22 cellular contexts compared by ENCODE assay signal in genomic region chr11:17571431-17572358, GRCh38. TPM values are rescaled to one million over a fixed set of nuclear protein-coding genes. Genes with fewer than 3 reads are reported as not detected.
DNase-seq lines count a peak whose midpoint lies in the region; ATAC-seq and TF ChIP-seq lines count a peak whose summit lies in the region.
"Had no signal": no experiment of that assay in that cellular context is flagged by ENCODE, and none has a peak within 500 bp of the region (broad histone marks: within the 10 kb centered on the region; RNA-seq: fewer than 3 reads in every experiment).

No MANE protein-coding gene starts in this region.

- CTCF ChIA-PET in WTC11 (lab: Charles Lee), result interaction anchor here (1.1 to 1.3 kb wide), 2 partner anchors 27 to 44 kb away, joined by 3 read pairs; no protein-coding TSS in a partner anchor

- H3K4me3 Mint-ChIP-seq in WTC11 (no peak overlapping the region), neural progenitor cell (no peak overlapping the region)
- H3K4me3 Mint-ChIP-seq: CD8-positive, alpha-beta memory T cell had no signal

- H3K4me1 ChIP-seq in osteoblast (ENCODE audit: insufficient read depth, low read length), result no peaks in the 10 kb centered on the region
- no peaks in the 10 kb centered on the region for H3K4me1 ChIP-seq in neural progenitor cell

- H3K36me3 ChIP-seq in osteoblast (ENCODE audit: insufficient read depth, low read length) (no peaks in the 10 kb centered on the region), neural progenitor cell (no peaks in the 10 kb centered on the region)

- H3K79me2 ChIP-seq in osteoblast (ENCODE audit: insufficient read depth, low read length) (no peaks in the 10 kb centered on the region), neural progenitor cell (ENCODE audit: low read depth) (no peaks in the 10 kb centered on the region)

- peak; percentile 19 for DNase-seq in activated CD8-positive, alpha-beta memory T cell treated with anti-CD3 and anti-CD28 coated beads for 24 hours
- DNase-seq in activated CD8-positive, alpha-beta memory T cell treated with anti-CD3 and anti-CD28 coated beads, Interleukin-2, amount 50 U/mL, for 48 hours, result no peak
- DNase-seq in WTC11 (ENCODE audit: low spot score) (peak; percentile 5), ecto neural progenitor cell (ENCODE audit: low spot score) (peak; percentile 36), osteoblast (ENCODE audit: insufficient read length, low spot score, missing footprints) (peak; percentile 53), NCI-H524 (lab: John Stamatoyannopoulos, UW) (no peak), NOMO-1 treated with DMSO at 0.1 percent for 48 hours (lab: John Stamatoyannopoulos, UW; ENCODE audit: unreplicated experiment) (no peak), neural progenitor cell (ENCODE audit: low spot score) (no peak)
- DNase-seq: C1 segment of cervical spinal cord; CD8-positive, alpha-beta memory T cell; IMR-90; MV-4-11; NCI-H1105 treated with DMSO at 0.1 percent for 48 hours; NCI-H1694; NCI-H2081 treated with DMSO at 0.1 percent for 48 hours; NCI-H2171 treated with DMSO at 0.1 percent for 48 hours; NCI-H446; NCI-H526 treated with DMSO at 0.1 percent for 48 hours had no signal

- no peak for TF ChIP-seq CTCF in WTC11 (IDR thresholded peaks at IDR 0.05)
- TF ChIP-seq CTCF in osteoblast (IDR thresholded peaks at IDR 0.05; ENCODE audit: extremely low read depth, low read depth, low read length), result no peak
- no peak for TF ChIP-seq CTCF in neural progenitor cell (IDR thresholded peaks at IDR 0.05)

- H3K9me3 Mint-ChIP-seq in WTC11 (no peaks in the 10 kb centered on the region), neural progenitor cell (no peaks in the 10 kb centered on the region)
- H3K9me3 Mint-ChIP-seq: CD8-positive, alpha-beta memory T cell had no signal

- H3K27me3 ChIP-seq in osteoblast (ENCODE audit: insufficient read depth, low read length) (peaks cover 13% of the 10 kb centered on the region), neural progenitor cell (no peaks in the 10 kb centered on the region)

- H3K27ac Mint-ChIP-seq in WTC11 (no peak overlapping the region), neural progenitor cell (no peak overlapping the region)
- H3K27ac Mint-ChIP-seq: CD8-positive, alpha-beta memory T cell had no signal

- H3K9me3 ChIP-seq in osteoblast (ENCODE audit: low read depth, low read length) (no peaks in the 10 kb centered on the region), neural progenitor cell (ENCODE audit: low read depth) (no peaks in the 10 kb centered on the region)

- no peak overlapping the region for H3K4me3 ChIP-seq in osteoblast (ENCODE audit: insufficient read depth, low read length)
- H3K4me3 ChIP-seq in neural progenitor cell, result no peak overlapping the region

- ATAC-seq in WTC11, result no peak
- ATAC-seq: Right ventricle myocardium inferior had no signal

- H3K4me1 Mint-ChIP-seq in WTC11, result peaks cover 9% of the 10 kb centered on the region; the same call in 1 of the 2 replicates
- peaks cover 14% of the 10 kb centered on the region for H3K4me1 Mint-ChIP-seq in neural progenitor cell

- no peak overlapping the region for H3K9ac ChIP-seq in neural progenitor cell

- H4K20me1 ChIP-seq in osteoblast (ENCODE audit: insufficient read depth, low read length) (no peaks in the 10 kb centered on the region), neural progenitor cell (ENCODE audit: low read depth) (no peaks in the 10 kb centered on the region)

- H3K36me3 Mint-ChIP-seq in WTC11, result no peaks in the 10 kb centered on the region
- no peaks in the 10 kb centered on the region for H3K36me3 Mint-ChIP-seq in neural progenitor cell
- H3K36me3 Mint-ChIP-seq: CD8-positive, alpha-beta memory T cell had no signal

- POLR2A ChIA-PET in WTC11 (lab: Charles Lee), result no interaction called here

- H3K4me2 ChIP-seq in osteoblast (ENCODE audit: insufficient read depth, low read length), result no peak overlapping the region
- H3K4me2 ChIP-seq in neural progenitor cell, result no peak overlapping the region

- H3K27me3 Mint-ChIP-seq in WTC11 (ENCODE audit: low read depth) (no peaks in the 10 kb centered on the region; the same call in 1 of the 2 replicates), neural progenitor cell (ENCODE audit: insufficient read depth, low read depth) (peaks cover 10% of the 10 kb centered on the region)

- H3F3A ChIP-seq in neural progenitor cell (ENCODE audit: low read depth), result no peaks in the 10 kb centered on the region

- H3K27ac ChIP-seq in osteoblast (ENCODE audit: low read depth, low read length) (no peak overlapping the region), neural progenitor cell (no peak overlapping the region)
- H3K27ac ChIP-seq: 22Rv1 had no signal

- H2AFZ ChIP-seq in osteoblast (ENCODE audit: low read length), result no peak overlapping the region
- no peak overlapping the region for H2AFZ ChIP-seq in neural progenitor cell (replicated peaks)

TF ChIP-seq in WTC11, 78 proteins besides CTCF, POLR2A, EP300 and RAD21:
- no peak for TF ChIP-seq SP1 (CRISPR knock-in tag; conservative IDR thresholded peaks at IDR 0.05)
- TF ChIP-seq NR2C2 (CRISPR knock-in tag; IDR thresholded peaks at IDR 0.05), result no peak
- no peak for TF ChIP-seq ZNF532 (CRISPR knock-in tag; IDR thresholded peaks at IDR 0.05; ENCODE audit: borderline replicate concordance)
- TF ChIP-seq ZNF263 (CRISPR knock-in tag; IDR thresholded peaks at IDR 0.05; ENCODE audit: low read depth), result no peak
- TF ChIP-seq ATF1 (CRISPR knock-in tag; IDR thresholded peaks at IDR 0.05), result no peak
- TF ChIP-seq USF2 (CRISPR knock-in tag; IDR thresholded peaks at IDR 0.05), result no peak
- TF ChIP-seq SOX15 (CRISPR knock-in tag; IDR thresholded peaks at IDR 0.05), result no peak
- TF ChIP-seq ZNF121 (CRISPR knock-in tag; IDR thresholded peaks at IDR 0.05), result no peak
- no peak for TF ChIP-seq NFE2L1 (CRISPR knock-in tag; IDR thresholded peaks at IDR 0.05)
- TF ChIP-seq IRF1 (CRISPR knock-in tag; IDR thresholded peaks at IDR 0.05), result no peak
- TF ChIP-seq ZBTB21 (CRISPR knock-in tag; IDR thresholded peaks at IDR 0.05; ENCODE audit: borderline replicate concordance), result no peak
- TF ChIP-seq OVOL2 (CRISPR knock-in tag; IDR thresholded peaks at IDR 0.05; ENCODE audit: borderline replicate concordance), result no peak
TF ChIP-seq in WTC11: peak in this region for 0.

RNA-seq across cellular contexts. Expression of gene OTOG, which starts 24.6 kb away (rescaled TPM):
- total RNA-seq in WTC11 (2021), result 1.4 to 3.5 TPM (median 2.1 TPM) in 3 replicates
- not detected in 2 replicates for total RNA-seq in osteoblast
- 0.34 and 42.1 TPM in 2 replicates for total RNA-seq in neural progenitor cell (ENCODE audit: low replicate concordance)
- total RNA-seq: CD8-positive, alpha-beta memory T cell; Daoy; IMR-90; M059J; Right ventricle myocardium inferior had no signal

RNA-seq across cellular contexts. Expression of gene USH1C, which starts 27.5 kb away (rescaled TPM):
- total RNA-seq in WTC11 (2021) (3.3 to 3.9 TPM (median 3.7 TPM) in 3 replicates), osteoblast (not detected in 2 replicates), neural progenitor cell (ENCODE audit: low replicate concordance) (0.24 and 0.56 TPM in 2 replicates)
- total RNA-seq: CD8-positive, alpha-beta memory T cell; Daoy; IMR-90; M059J; Right ventricle myocardium inferior had no signal

Comparison
In these comparisons a context has a peak if more than half of its experiments do, and no peak if none do; other contexts are left out.
1. DNase-seq: peak in activated CD8-positive, alpha-beta memory T cell treated with anti-CD3 and anti-CD28 coated beads for 24 hours (single experiment), WTC11 (single experiment), ecto neural progenitor cell (single experiment) and osteoblast (single experiment); none in activated CD8-positive, alpha-beta memory T cell treated with anti-CD3 and anti-CD28 coated beads, Interleukin-2, amount 50 U/mL, for 48 hours (single experiment), NCI-H524 (0 of 2), NOMO-1 treated with DMSO at 0.1 percent for 48 hours (single experiment) and neural progenitor cell (single experiment).